In the genomic region with DNA sequence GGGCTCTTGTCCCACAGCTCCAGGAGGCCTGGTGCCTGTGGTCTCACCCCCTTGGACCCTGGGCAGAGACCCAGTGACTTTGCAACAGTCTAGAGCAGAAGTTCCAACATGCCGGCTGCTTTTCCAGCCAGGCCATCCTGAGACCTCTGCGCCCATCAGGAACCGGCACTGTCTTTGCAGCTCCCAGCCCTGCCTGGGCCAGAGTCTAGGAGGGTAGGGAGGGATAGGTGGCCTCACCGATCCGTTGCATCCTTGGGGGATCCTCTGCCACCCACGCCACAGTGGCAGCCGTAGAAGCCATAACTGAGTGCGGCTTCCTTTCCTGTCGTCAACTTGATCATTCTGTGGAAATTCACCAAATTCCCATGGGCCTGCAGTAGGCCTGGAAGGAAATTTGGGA, we compare ENCODE assay signal across 22 cellular contexts. TPM values are rescaled to one million over a fixed set of nuclear protein-coding genes. Genes with fewer than 3 reads are reported as not detected.
"Had no signal": no experiment of that assay in that cellular context is flagged by ENCODE, and none has a peak within 500 bp of the region (broad histone marks: within the 10 kb centered on the region; RNA-seq: fewer than 3 reads in every experiment).

No MANE protein-coding gene starts in this region.

- H3K36me3 ChIP-seq: left lung, ovary, suprapubic skin, thyroid gland had no signal

- H3K4me1 ChIP-seq: thyroid gland had no signal

- ATAC-seq: left lung, natural killer cell, sciatic nerve had no signal

- H3K27me3 ChIP-seq: ovary, suprapubic skin, thyroid gland had no signal

- H3K4me3 ChIP-seq: dorsolateral prefrontal cortex, left lung, ovary, skin epidermis, suprapubic skin, thyroid gland had no signal

- H3K9me3 ChIP-seq: left lung, ovary, suprapubic skin, thyroid gland had no signal

- H3K27ac ChIP-seq: dorsolateral prefrontal cortex, left lung, suprapubic skin, thyroid gland had no signal

- DNase-seq: dorsolateral prefrontal cortex; effector CD8-positive, alpha-beta T cell; foreskin melanocyte; head of caudate nucleus; hypothalamus; kidney glomerular epithelial cell; left lung; mammary epithelial cell; natural killer cell; nucleus accumbens; ovary; stimulated activated CD4-positive, alpha-beta T cell treated with anti-CD3 and anti-CD28 coated beads, Interleukin-12 subunit alpha, Interleukin-12 subunit beta, amount 100 ng/mL, for 4 hours; stimulated activated naive CD4-positive, alpha-beta T cell treated with Interleukin-2 at 50 U/mL for 16 hours; thyroid gland had no signal

RNA-seq across cellular contexts. Expression of gene PLA2G2A, which starts 1.3 kb away (rescaled TPM):
- total RNA-seq: mammary epithelial cell, myocyte, natural killer cell, neural crest cell had no signal

RNA-seq across cellular contexts. Expression of gene PLA2G2E, which starts 54.7 kb away (rescaled TPM):
- total RNA-seq: dorsolateral prefrontal cortex, left lung, mammary epithelial cell, mesothelial cell of epicardium, mucosa of gallbladder, myocyte, natural killer cell, neural crest cell, ovary, posterior vena cava, sciatic nerve, thyroid gland had no signal
